Comparison of ENCODE assay signal across 8 cellular contexts in genomic region chr9:79858509-79858908, GRCh38.
DNase-seq lines count a peak whose midpoint lies in the region; ATAC-seq and TF ChIP-seq lines count a peak whose summit lies in the region.

No MANE protein-coding gene starts in this region.

- TF ChIP-seq CTCF in epithelial cell of proximal tubule (conservative IDR thresholded peaks at IDR 0.05; ENCODE audit: low read depth, low read length) = no peak
- TF ChIP-seq CTCF in testis (IDR thresholded peaks at IDR 0.05) = no peak

- H3K27ac ChIP-seq in ACC112 (ENCODE audit: low read depth, low read length) = no peak overlapping the region
- no peak overlapping the region for H3K27ac ChIP-seq in testis

- no peaks in the 10 kb centered on the region for H3K9me3 ChIP-seq in testis

- TF ChIP-seq POLR2A in testis (IDR thresholded peaks at IDR 0.05) = no peak

- H3K27me3 ChIP-seq in ACC112 (ENCODE audit: insufficient read depth, low read length) = no peaks in the 10 kb centered on the region
- H3K27me3 ChIP-seq in testis = no peaks in the 10 kb centered on the region

- H3K36me3 ChIP-seq in ACC112 (ENCODE audit: insufficient read depth, low read length) = no peaks in the 10 kb centered on the region
- no peaks in the 10 kb centered on the region for H3K36me3 ChIP-seq in testis (ENCODE audit: low read depth, missing control alignments)

- no peaks in the 10 kb centered on the region for H3K79me2 ChIP-seq in ACC112 (ENCODE audit: control insufficient read depth, insufficient read depth, low read length, unreplicated experiment)

- intact Hi-C loops in testis (cut with DNase I; ENCODE audit: low total_unique reads) = no loop called here

- peak overlapping the region; percentile 54 for H3K4me3 ChIP-seq in ACC112 (ENCODE audit: low read depth, low read length)
- no peak overlapping the region for H3K4me3 ChIP-seq in epithelial cell of proximal tubule (ENCODE audit: low read depth, low read length)
- no peak overlapping the region for H3K4me3 ChIP-seq in testis

- 80 to 92% methylated on average over 3 of the region's 3 CpGs for WGBS in testis, 2 donors

- peak overlapping the region; percentile 20 for H2AFZ ChIP-seq in ACC112 (ENCODE audit: low read length, unreplicated experiment)

- ATAC-seq in GM18907 (IDR thresholded peaks at IDR 0.05; ENCODE audit: unreplicated experiment) (peak; percentile 73), GM21515 (IDR thresholded peaks at IDR 0.05; ENCODE audit: unreplicated experiment) (no peak)

- H3K4me1 ChIP-seq in ACC112 (ENCODE audit: control insufficient read depth, insufficient read depth, low read length, unreplicated experiment) = no peaks in the 10 kb centered on the region
- H3K4me1 ChIP-seq in testis = no peaks in the 10 kb centered on the region

- DNase-seq in NAMALWA (ENCODE audit: low spot score) (peak; percentile 40), epithelial cell of proximal tubule (ENCODE audit: low read depth) (peak; percentile 1), dedifferentiated amniotic fluid mesenchymal stem cell (ENCODE audit: extremely low spot score) (no peak), NCI-H526 (lab: John Stamatoyannopoulos, UW) (no peak), testis (no peak)

Comparison
In these comparisons a context has a peak if more than half of its experiments do, and no peak if none do; other contexts are left out.
1. DNase-seq: peak in NAMALWA (single experiment) and epithelial cell of proximal tubule (single experiment); none in dedifferentiated amniotic fluid mesenchymal stem cell (single experiment), NCI-H526 (0 of 2) and testis (single experiment).